In the genomic region with DNA sequence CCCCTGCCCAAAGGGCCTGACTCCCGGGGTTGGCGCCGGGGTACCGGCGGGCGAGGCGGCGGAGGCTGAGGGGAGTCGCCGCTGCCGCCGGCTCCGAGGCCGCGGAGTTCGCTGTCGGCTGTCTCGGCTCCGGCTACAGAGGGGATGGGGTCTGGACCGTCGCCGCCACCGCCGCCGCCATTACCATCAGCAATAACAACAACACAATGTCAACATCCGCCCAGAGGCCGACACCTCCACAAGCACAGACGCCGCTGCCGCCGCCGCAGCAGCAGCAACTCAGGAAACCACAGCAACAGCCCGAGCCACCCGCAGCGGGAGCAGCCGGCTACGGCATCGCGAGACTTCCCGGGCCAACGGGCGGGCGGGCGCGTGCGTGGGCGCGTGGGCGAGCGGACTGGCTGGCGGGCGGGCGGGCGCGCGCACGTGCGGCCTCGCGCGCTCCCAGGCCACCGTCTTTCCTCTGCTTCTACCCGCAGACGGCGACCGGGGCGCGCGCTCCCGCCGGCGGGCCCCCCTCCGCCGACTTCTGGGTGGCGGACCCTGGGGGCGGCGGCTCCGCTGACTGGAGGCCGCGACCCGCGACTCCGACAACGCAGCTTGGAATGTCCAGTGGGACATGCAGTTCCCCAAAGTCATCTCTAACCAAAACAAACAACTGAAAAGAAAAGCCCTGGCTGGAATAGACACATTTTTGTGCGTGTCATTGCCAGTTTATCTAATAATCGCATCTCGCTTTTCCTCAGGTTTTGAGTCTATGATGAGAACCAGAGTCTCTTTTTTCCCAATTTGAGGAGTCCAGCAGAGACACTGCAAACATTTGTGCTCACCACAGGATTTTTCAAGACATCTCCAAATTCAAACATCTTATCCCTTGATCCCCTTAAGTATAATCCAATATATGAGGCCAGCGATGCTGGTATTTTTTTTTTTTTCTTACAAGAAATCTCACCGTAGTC, we compare ENCODE assay signal across 8 cellular contexts. TPM values are rescaled to one million over a fixed set of nuclear protein-coding genes. Genes with fewer than 3 reads are reported as not detected.
DNase-seq lines count a peak whose midpoint lies in the region; ATAC-seq and TF ChIP-seq lines count a peak whose summit lies in the region.

A gene (minus strand): TSS at position 289 of the 959 bp plus-strand sequence. CDS start 305 bp downstream, outside the sequence.

- H3K36me3 Mint-ChIP-seq in GM23338 (ENCODE audit: low read depth): no peaks in the 10 kb centered on the region; the same call in 2 of the 3 replicates

- H3K27me3 ChIP-seq in DOHH2 (ENCODE audit: control insufficient read depth, low read length) (no peaks in the 10 kb centered on the region), GM23338 (ENCODE audit: insufficient read depth) (peaks cover 14% of the 10 kb centered on the region), esophagus squamous epithelium (no peaks in the 10 kb centered on the region)

- no peaks in the 10 kb centered on the region for H3K9me3 ChIP-seq in DOHH2 (ENCODE audit: control insufficient read depth, insufficient read depth, low read length)
- H3K9me3 ChIP-seq in esophagus squamous epithelium: no peaks in the 10 kb centered on the region

- H3K36me3 ChIP-seq in DOHH2 (ENCODE audit: control insufficient read depth, low read length) (peaks cover 34% of the 10 kb centered on the region), GM23338 (ENCODE audit: insufficient read depth) (no peaks in the 10 kb centered on the region), esophagus squamous epithelium (no peaks in the 10 kb centered on the region)

- H3K4me3 ChIP-seq in DOHH2 (ENCODE audit: low read length) (peak within 1 kb of the TSS; percentile 84), GM23338 (peak within 1 kb of the TSS; percentile 95), esophagus squamous epithelium (peak within 1 kb of the TSS; percentile 93 to 98 (median 95))

- DNase-seq in GM23338 (ENCODE audit: low spot score) (peak; percentile 96), LHCN-M2 (ENCODE audit: low read depth) (peak; percentile 94), RPMI7951 (ENCODE audit: low read depth) (peak; percentile 91), activated T-helper 1 cell treated with Interleukin-2 at 50 U/mL for 16 hours (ENCODE audit: low read depth) (peak; percentile 96), esophagus squamous epithelium (lab: John Stamatoyannopoulos, UW) (peak; percentile 76), myocyte (ENCODE audit: low read depth) (peak; percentile 94)
- DNase-seq in stimulated activated CD8-positive, alpha-beta memory T cell treated with anti-CD3 and anti-CD28 coated beads, Interleukin-7, amount 100 ng/mL, for 4 hours (ENCODE audit: low read depth in 2 of 2): peak; percentile 91 to 98

- TF ChIP-seq POLR2A in esophagus squamous epithelium (IDR thresholded peaks at IDR 0.05): peak in 3 of 4 donors; percentile 96 to 99 (median 97)

- H3K9me2 ChIP-seq in DOHH2 (replicated peaks; ENCODE audit: control insufficient read depth, low read length) (no peaks in the 10 kb centered on the region), GM23338 (ENCODE audit: insufficient read depth) (no peaks in the 10 kb centered on the region)

- H3K4me1 Mint-ChIP-seq in GM23338: peaks cover 34% of the 10 kb centered on the region

- peak within 1 kb of the TSS; percentile 88 for H3K4me2 ChIP-seq in DOHH2 (ENCODE audit: low read length)
- H3K4me2 ChIP-seq in GM23338: peak within 1 kb of the TSS; percentile 96

- H3K27ac ChIP-seq in DOHH2 (ENCODE audit: low read depth, low read length): peak within 1 kb of the TSS; percentile 74
- H3K27ac ChIP-seq in GM23338 (ENCODE audit: low read depth): peak within 1 kb of the TSS; percentile 87
- peak within 1 kb of the TSS; percentile 95 to 98 (median 97) for H3K27ac ChIP-seq in esophagus squamous epithelium

- no peaks in the 10 kb centered on the region for H3K9me3 Mint-ChIP-seq in GM23338

- H3K27me3 Mint-ChIP-seq in GM23338 (ENCODE audit: insufficient read depth, low read depth, poor library complexity): peaks cover 2% of the 10 kb centered on the region

- H3K27ac Mint-ChIP-seq in GM23338: no peak within 1 kb of the TSS

- intact Hi-C loops in esophagus squamous epithelium (cut with DNase I): no loop called here

- WGBS in esophagus squamous epithelium, 2 donors: 1 to 6% methylated on average over 5 to 6 of the region's 89 CpGs

- peak within 1 kb of the TSS; percentile 91 for H3K4me3 Mint-ChIP-seq in GM23338

- peak within 1 kb of the TSS; percentile 94 for H2AFZ ChIP-seq in GM23338

- H3K4me1 ChIP-seq in DOHH2 (ENCODE audit: control insufficient read depth, low read length): peaks cover 46% of the 10 kb centered on the region
- H3K4me1 ChIP-seq in GM23338 (ENCODE audit: insufficient read depth): peaks cover 31% of the 10 kb centered on the region
- H3K4me1 ChIP-seq in esophagus squamous epithelium: peaks cover 28 to 67% (median 52%) of the 10 kb centered on the region in 3 donors

- H3F3A ChIP-seq in DOHH2 (ENCODE audit: control insufficient read depth, insufficient read depth) (0 out of 2 replicates have a peak, but pooled peaks cover 2% of the 10 kb centered on the region), GM23338 (replicated peaks; ENCODE audit: low read depth) (no peaks in the 10 kb centered on the region)

- H4K20me1 ChIP-seq in DOHH2 (ENCODE audit: control insufficient read depth, insufficient read depth, low read depth, low read length): peaks cover 12% of the 10 kb centered on the region; the same call in 1 of the 2 replicates
- H4K20me1 ChIP-seq in GM23338 (replicated peaks; ENCODE audit: insufficient read depth): no peaks in the 10 kb centered on the region; the same call in 1 of the 2 replicates

- H3K79me2 ChIP-seq in DOHH2 (ENCODE audit: control insufficient read depth, low read length) (peaks cover 47% of the 10 kb centered on the region), GM23338 (replicated peaks; ENCODE audit: insufficient read depth) (peaks cover 42% of the 10 kb centered on the region)

- peak; percentile 89 for ATAC-seq in GM23338

- TF ChIP-seq CTCF in DOHH2 (IDR thresholded peaks at IDR 0.05; ENCODE audit: low read depth, low read length, poor library complexity, severe bottlenecking) (no peak), GM23338 (conservative IDR thresholded peaks at IDR 0.05; ENCODE audit: low read depth in 2 of 2) (no peak), esophagus squamous epithelium (IDR thresholded peaks at IDR 0.05) (peak in 3 of 6 experiments; percentile 2 to 16 (median 14))

TF ChIP-seq in GM23338, 12 proteins besides CTCF, POLR2A, EP300 and RAD21:
- TF ChIP-seq, protein P1, sequence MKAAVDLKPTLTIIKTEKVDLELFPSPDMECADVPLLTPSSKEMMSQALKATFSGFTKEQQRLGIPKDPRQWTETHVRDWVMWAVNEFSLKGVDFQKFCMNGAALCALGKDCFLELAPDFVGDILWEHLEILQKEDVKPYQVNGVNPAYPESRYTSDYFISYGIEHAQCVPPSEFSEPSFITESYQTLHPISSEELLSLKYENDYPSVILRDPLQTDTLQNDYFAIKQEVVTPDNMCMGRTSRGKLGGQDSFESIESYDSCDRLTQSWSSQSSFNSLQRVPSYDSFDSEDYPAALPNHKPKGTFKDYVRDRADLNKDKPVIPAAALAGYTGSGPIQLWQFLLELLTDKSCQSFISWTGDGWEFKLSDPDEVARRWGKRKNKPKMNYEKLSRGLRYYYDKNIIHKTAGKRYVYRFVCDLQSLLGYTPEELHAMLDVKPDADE (IDR thresholded peaks at IDR 0.05): no peak
- peak; percentile 72 for TF ChIP-seq POLR2AphosphoS5 (IDR thresholded peaks at IDR 0.05; ENCODE audit: low read depth)

RNA-seq across cellular contexts. Expression of the gene that starts here (rescaled TPM):
- 18.3 and 21.1 TPM in 2 replicates for total RNA-seq in GM23338 (2014; rRNA removed; shearing (Covaris generic))
- 17.2 and 24.3 TPM in 2 replicates for polyA plus RNA-seq in GM23338 (2016; fragmentation: Nextera tagmentation; extraction: Ambion mirVana)
- total RNA-seq in LHCN-M2 (2014; rRNA removed) (29.6 and 37.2 TPM in 2 replicates), esophagus squamous epithelium (10 to 100 TPM; 40.4 to 56.0 (median 44.7) TPM), myocyte (31.3 and 43.7 TPM in 2 replicates)
- polyA plus RNA-seq in LHCN-M2 (2012): 38.7 TPM
- 22.1 and 28.3 TPM in 2 replicates for total RNA-seq in RPMI7951 (2014; rRNA removed; shearing (Covaris generic))
- polyA plus RNA-seq in myocyte (2012): 41.4 TPM

Comparison
In these comparisons a context has a peak if more than half of its experiments do, and no peak if none do; other contexts are left out.
1. Peak in every context shown above with its lines: DNase-seq, ATAC-seq, H3K4me3 ChIP-seq and H3K27ac ChIP-seq.